Comparison of ENCODE assay signal across 19 cellular contexts in the genomic region with DNA sequence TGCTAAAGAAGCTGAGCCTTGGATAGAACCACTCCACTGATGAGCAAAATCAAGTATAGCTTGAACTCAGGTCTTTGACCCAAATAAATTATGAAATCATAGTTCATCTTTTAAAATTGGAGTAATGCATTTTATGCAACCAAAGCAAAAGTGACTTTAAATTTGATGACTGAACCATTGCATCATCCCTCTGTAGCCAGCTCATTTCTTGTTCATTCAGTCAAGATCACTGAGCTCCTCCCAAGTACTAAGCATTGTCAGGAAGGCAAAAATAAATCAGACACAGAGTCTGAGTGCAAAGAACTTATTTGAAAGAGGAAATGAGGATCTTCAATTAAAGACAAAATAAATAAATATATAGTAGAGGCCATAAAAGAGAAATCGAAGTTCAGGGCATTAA.
DNase-seq lines count a peak whose midpoint lies in the region; ATAC-seq, FAIRE-seq and TF ChIP-seq lines count a peak whose summit lies in the region.
"Had no signal": no experiment of that assay in that cellular context is flagged by ENCODE, and none has a peak within 500 bp of the region (broad histone marks: within the 10 kb centered on the region; RNA-seq: fewer than 3 reads in every experiment).

No MANE protein-coding gene starts in this region.

- intact Hi-C loops in psoas muscle (cut with DNase I) = loop anchor here in 1 of 2 donors (10.0 kb wide), 1 partner anchor 134 kb away; no protein-coding TSS in a partner anchor

- no peaks in the 10 kb centered on the region for H3K27me3 ChIP-seq in adipocyte (replicated peaks; ENCODE audit: control insufficient read depth, insufficient read depth, low read length)
- peaks cover 0 to 4% (median 3%) of the 10 kb centered on the region in 3 donors for H3K27me3 ChIP-seq in psoas muscle (ENCODE audit: insufficient read depth in 3 of 3, low read length in 2 of 3)

- H3K9me3 ChIP-seq in adipocyte (ENCODE audit: control insufficient read depth, low read length) = no peaks in the 10 kb centered on the region
- no peaks in the 10 kb centered on the region for H3K9me3 ChIP-seq in psoas muscle
- H3K9me3 ChIP-seq: body of pancreas had no signal

- no peak for TF ChIP-seq POLR2A in H54 (IDR thresholded peaks at IDR 0.05; ENCODE audit: low read depth, low read length)

- H3K4me3 ChIP-seq in adipocyte (ENCODE audit: low read length) = no peak overlapping the region
- H3K4me3 ChIP-seq in fibroblast of villous mesenchyme (ENCODE audit: low read depth, low read length) = no peak overlapping the region
- H3K4me3 ChIP-seq in psoas muscle = no peak overlapping the region
- H3K4me3 ChIP-seq: body of pancreas had no signal

- no peaks in the 10 kb centered on the region for H3K36me3 ChIP-seq in adipocyte (ENCODE audit: control insufficient read depth, insufficient read depth, low read length, severe bottlenecking)
- H3K36me3 ChIP-seq in psoas muscle (ENCODE audit: insufficient read depth in 1 of 2, low read depth in 1 of 2) = no peaks in the 10 kb centered on the region

- ATAC-seq in psoas muscle = no peak
- ATAC-seq: body of pancreas, left lobe of liver, Panc1, WTC11 had no signal

- TF ChIP-seq CTCF in fibroblast of villous mesenchyme (IDR thresholded peaks at IDR 0.05; ENCODE audit: insufficient read depth, low read depth, low read length) = no peak
- no peak for TF ChIP-seq CTCF in psoas muscle (IDR thresholded peaks at IDR 0.05)

- H3K4me1 ChIP-seq in adipocyte (ENCODE audit: control insufficient read depth, insufficient read depth, low read length) (peaks cover 32% of the 10 kb centered on the region), psoas muscle (no peaks in the 10 kb centered on the region)
- H3K4me1 ChIP-seq: body of pancreas had no signal

- DNase-seq in AG08395 (ENCODE audit: low spot score) (peak; percentile 36), H54 (ENCODE audit: insufficient read length, low spot score) (no peak), adipocyte (ENCODE audit: low read depth) (peak; percentile 15), fibroblast of villous mesenchyme (ENCODE audit: low read depth) (peak; percentile 41), KG1 (lab: John Stamatoyannopoulos, UW) (no peak), psoas muscle (no peak), DMS 273 (lab: John Stamatoyannopoulos, UW; ENCODE audit: unreplicated experiment) (no peak)
- DNase-seq in activated CD4-positive, alpha-beta T cell treated with anti-CD3 and anti-CD28 coated beads, Interleukin-2, amount 50 U/mL, for 48 hours = no peak
- DNase-seq: body of pancreas; cortex of kidney; DMS79 treated with DMSO at 0.1 percent for 48 hours; glutamatergic neuron; NCI-H1694 treated with DMSO at 0.1 percent for 48 hours; NCI-H2227 treated with DMSO at 0.1 percent for 48 hours; stimulated activated CD4-positive, alpha-beta T cell treated with anti-CD3 and anti-CD28 coated beads, Interleukin-12 subunit alpha, Interleukin-12 subunit beta, amount 100 ng/mL, for 4 hours had no signal

- no peak overlapping the region for H3K27ac ChIP-seq in psoas muscle
- H3K27ac ChIP-seq: body of pancreas had no signal

- peak overlapping the region; percentile 77 for H3K9ac ChIP-seq in adipocyte (ENCODE audit: low read length)

- peak; percentile 61 for FAIRE-seq in H54 (lab: Jason Lieb, UNC)
- FAIRE-seq: HTR-8/SVneo had no signal

- WGBS in psoas muscle, 3 donors = 89 to 94% (median 90%) methylated on average over 1 of the region's 1 CpG

Comparison
In these comparisons a context has a peak if more than half of its experiments do, and no peak if none do; other contexts are left out.
1. DNase-seq: peak in AG08395 (single experiment), adipocyte (single experiment) and fibroblast of villous mesenchyme (single experiment); none in H54 (single experiment), activated CD4-positive, alpha-beta T cell treated with anti-CD3 and anti-CD28 coated beads, Interleukin-2, amount 50 U/mL, for 48 hours (0 of 2), KG1 (single experiment), psoas muscle (0 of 2) and DMS 273 (single experiment).